In the genomic region with DNA sequence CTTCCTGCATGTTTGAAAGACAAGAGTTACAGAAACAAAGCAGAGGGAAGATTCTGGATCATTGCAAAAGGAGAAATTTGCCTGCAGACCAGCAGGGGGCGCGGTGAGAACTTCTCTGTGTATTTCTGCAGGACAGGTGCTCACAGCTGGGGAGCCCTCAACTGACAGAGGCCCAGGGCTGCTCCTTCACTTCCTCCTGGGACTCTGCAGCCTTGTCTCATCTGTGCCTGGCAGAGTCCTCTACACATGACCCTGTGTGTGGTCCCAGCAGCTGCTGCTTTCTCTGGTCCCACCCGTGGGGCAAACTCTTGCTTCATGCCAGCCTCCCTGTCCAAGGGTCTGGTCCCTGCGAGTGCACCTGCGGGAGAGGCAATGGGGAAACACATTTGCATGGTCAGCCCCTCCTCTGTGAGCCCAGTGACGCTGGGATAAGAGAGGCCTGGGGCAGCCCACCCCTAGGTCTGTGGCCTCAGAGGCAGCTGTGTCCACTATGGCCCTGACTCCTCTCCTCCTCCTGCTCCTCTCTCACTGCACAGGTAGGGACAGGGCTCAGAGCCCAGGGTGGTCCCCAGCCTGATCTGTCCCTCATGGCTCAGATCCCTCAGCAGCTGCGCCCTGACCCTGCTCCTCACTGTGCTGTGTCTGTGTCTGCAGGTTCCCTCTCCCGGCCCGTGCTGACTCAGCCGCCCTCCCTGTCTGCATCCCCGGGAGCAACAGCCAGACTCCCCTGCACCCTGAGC, we compare ENCODE assay signal across 8 cellular contexts. TPM values are rescaled to one million over a fixed set of nuclear protein-coding genes. Genes with fewer than 3 reads are reported as not detected.
DNase-seq lines count a peak whose midpoint lies in the region; ATAC-seq and TF ChIP-seq lines count a peak whose summit lies in the region.

No MANE protein-coding gene starts in this region.

- no peak overlapping the region for H3K27ac Mint-ChIP-seq in activated CD4-positive, alpha-beta memory T cell treated with anti-CD3 and anti-CD28 coated beads, Interleukin-2, amount 10 ng/mL, durations not matched to agents 7 days and 5 days

- DNase-seq in EH (ENCODE audit: low read depth) (peak; percentile 33), NCI-H146 treated with DMSO at 0.1 percent for 48 hours (lab: John Stamatoyannopoulos, UW; ENCODE audit: unreplicated experiment) (peak; percentile 39), Right ventricle myocardium superior (peak; percentile 62), stomach (peak; percentile 48)
- peak; percentile 73 for DNase-seq in activated CD4-positive, alpha-beta memory T cell treated with anti-CD3 and anti-CD28 coated beads, Interleukin-2, amount 10 ng/mL, durations not matched to agents 7 days and 5 days

- CTCF ChIA-PET in activated CD4-positive, alpha-beta memory T cell treated with anti-CD3 and anti-CD28 coated beads, Interleukin-2, amount 10 ng/mL, durations not matched to agents 7 days and 5 days (lab: Charles Lee) = interaction anchor here (0.6 to 2.1 kb wide), 3 partner anchors 34 to 41 kb away, joined by 3 to 12 read pairs (median 4); no protein-coding TSS in a partner anchor

- H3K4me3 Mint-ChIP-seq in activated CD4-positive, alpha-beta memory T cell treated with anti-CD3 and anti-CD28 coated beads, Interleukin-2, amount 10 ng/mL, durations not matched to agents 7 days and 5 days = no peak overlapping the region

- TF ChIP-seq EP300 in stomach (IDR thresholded peaks at IDR 0.05) = no peak

- H3K4me3 ChIP-seq in stomach = no peak overlapping the region

- peaks cover 5% of the 10 kb centered on the region for H3K4me1 Mint-ChIP-seq in activated CD4-positive, alpha-beta memory T cell treated with anti-CD3 and anti-CD28 coated beads, Interleukin-2, amount 10 ng/mL, durations not matched to agents 7 days and 5 days

- 34 to 44% (median 41%) methylated on average over 11 of the region's 11 CpGs for WGBS in stomach, 5 donors

- ATAC-seq in GM21723 (IDR thresholded peaks at IDR 0.05; ENCODE audit: unreplicated experiment) (peak; percentile 66), Right ventricle myocardium superior (ENCODE audit: poor library complexity) (peak; percentile 66), GM19455 (IDR thresholded peaks at IDR 0.05; ENCODE audit: unreplicated experiment) (no peak), HG02852 (IDR thresholded peaks at IDR 0.05; ENCODE audit: unreplicated experiment) (no peak)

- no peaks in the 10 kb centered on the region for H3K9me3 ChIP-seq in stomach

- POLR2A ChIA-PET in activated CD4-positive, alpha-beta memory T cell treated with anti-CD3 and anti-CD28 coated beads, Interleukin-2, amount 10 ng/mL, durations not matched to agents 7 days and 5 days (lab: Charles Lee) = interaction anchor here (1.0 to 1.5 kb wide), 2 partner anchors 56 to 90 kb away, joined by 3 read pairs; no protein-coding TSS in a partner anchor

- peak in 3 of 7 experiments; percentile 18 to 61 (median 38) for TF ChIP-seq CTCF in stomach (IDR thresholded peaks at IDR 0.05)

- intact Hi-C loops in Right ventricle myocardium superior (cut with DNase I) (no loop called here), stomach (cut with DNase I; ENCODE audit: low total_unique reads) (no loop called here)

- no peaks in the 10 kb centered on the region for H3K4me1 ChIP-seq in stomach

- TF ChIP-seq POLR2A in stomach (IDR thresholded peaks at IDR 0.05) = no peak

- no peaks in the 10 kb centered on the region for H3K36me3 ChIP-seq in stomach

- no peak overlapping the region for H3K27ac ChIP-seq in stomach

- no peaks in the 10 kb centered on the region for H3K9me3 Mint-ChIP-seq in activated CD4-positive, alpha-beta memory T cell treated with anti-CD3 and anti-CD28 coated beads, Interleukin-2, amount 10 ng/mL, durations not matched to agents 7 days and 5 days

- H3K36me3 Mint-ChIP-seq in activated CD4-positive, alpha-beta memory T cell treated with anti-CD3 and anti-CD28 coated beads, Interleukin-2, amount 10 ng/mL, durations not matched to agents 7 days and 5 days (ENCODE audit: low read depth) = no peaks in the 10 kb centered on the region

- peaks cover 0 to 78% (median 16%) of the 10 kb centered on the region in 3 donors for H3K27me3 ChIP-seq in stomach

- H3K27me3 Mint-ChIP-seq in activated CD4-positive, alpha-beta memory T cell treated with anti-CD3 and anti-CD28 coated beads, Interleukin-2, amount 10 ng/mL, durations not matched to agents 7 days and 5 days = peaks cover 15% of the 10 kb centered on the region

RNA-seq across cellular contexts. Expression of gene VPREB1, which starts 43.2 kb away (rescaled TPM):
- not detected for total RNA-seq in activated CD4-positive, alpha-beta memory T cell treated with anti-CD3 and anti-CD28 coated beads, Interleukin-2, amount 10 ng/mL, durations not matched to agents 7 days and 5 days
- total RNA-seq in Right ventricle myocardium superior (not detected), stomach (1 to 10 TPM in 1 of 5 donors, not detected in 4; 2.2 TPM)
- polyA plus RNA-seq in stomach = under 1 TPM in 1 of 3 donors, not detected in 2; 0.23 TPM

Comparison
In these comparisons a context has a peak if more than half of its experiments do, and no peak if none do; other contexts are left out.
1. ATAC-seq: peak in GM21723 (single experiment) and Right ventricle myocardium superior (single experiment); none in GM19455 (single experiment) and HG02852 (single experiment).
2. Peak in every context shown above with its lines, with median percentiles within 50 percentile points of each other: DNase-seq.